Comparison of ENCODE assay signal across 8 cellular contexts in the genomic region with DNA sequence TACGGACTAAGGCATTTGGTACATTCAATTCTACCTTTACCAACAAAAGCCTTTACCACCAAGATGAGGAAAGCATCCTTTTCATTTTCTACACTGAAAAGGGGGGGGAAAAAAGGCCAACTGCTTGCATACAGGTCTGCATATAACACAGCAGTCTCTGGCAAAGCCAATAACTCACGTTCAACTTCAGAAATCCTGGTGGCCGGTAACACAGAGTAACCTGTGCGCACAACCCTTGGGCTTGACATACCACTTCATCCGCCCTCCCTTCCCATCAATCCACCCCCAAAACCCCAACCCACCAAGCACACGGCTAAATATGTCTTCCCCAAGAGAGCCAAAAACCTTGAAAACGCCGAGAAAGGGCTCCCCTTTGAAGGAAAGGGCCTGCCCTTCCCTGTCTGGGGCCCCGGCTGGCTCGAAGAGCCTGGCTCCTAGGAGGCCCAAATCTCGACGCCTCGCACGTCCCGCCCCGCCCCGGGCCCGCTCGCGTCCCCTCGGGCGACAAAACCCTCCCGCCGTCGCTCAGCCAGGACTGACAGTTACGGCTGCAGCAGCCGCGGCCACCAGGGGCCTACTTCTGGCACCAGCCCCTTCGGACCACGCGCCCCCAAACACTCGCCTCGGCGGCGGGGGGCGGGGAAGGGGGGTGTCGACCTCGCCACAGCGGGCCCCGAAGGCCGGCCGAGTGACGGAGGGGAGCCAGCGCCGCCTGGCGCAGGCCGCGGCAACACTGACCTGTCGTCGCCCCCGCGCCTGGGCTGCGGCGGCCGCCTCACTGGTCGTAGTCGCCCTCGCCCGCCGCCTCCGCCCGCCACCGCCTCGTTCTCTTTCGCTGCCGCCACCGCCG. TPM values are rescaled to one million over a fixed set of nuclear protein-coding genes. Genes with fewer than 3 reads are reported as not detected.
DNase-seq lines count a peak whose midpoint lies in the region; ATAC-seq lines count a peak whose summit lies in the region.

No MANE protein-coding gene starts in this region.

- H3K9me3 Mint-ChIP-seq in activated CD4-positive, alpha-beta memory T cell treated with anti-CD3 and anti-CD28 coated beads, Interleukin-2, amount 10 ng/mL, durations not matched to agents 7 days and 5 days = no peaks in the 10 kb centered on the region

- H3K4me1 Mint-ChIP-seq in activated CD4-positive, alpha-beta memory T cell treated with anti-CD3 and anti-CD28 coated beads, Interleukin-2, amount 10 ng/mL, durations not matched to agents 7 days and 5 days = peaks cover 35% of the 10 kb centered on the region

- DNase-seq in DMS79 treated with DMSO at 0.1 percent for 48 hours (lab: John Stamatoyannopoulos, UW) = peak; percentile 26
- no peak for DNase-seq in DMS79 (lab: John Stamatoyannopoulos, UW)
- peak; percentile 1 for DNase-seq in NCI-H128 (lab: John Stamatoyannopoulos, UW; ENCODE audit: unreplicated experiment)
- DNase-seq in activated CD4-positive, alpha-beta memory T cell treated with anti-CD3 and anti-CD28 coated beads, Interleukin-2, amount 10 ng/mL, durations not matched to agents 7 days and 5 days = peak; percentile 60
- peak; percentile 86 for DNase-seq in ecto neural progenitor cell (ENCODE audit: low spot score)
- peak; percentile 63 for DNase-seq in medulla oblongata (ENCODE audit: extremely low spot score)
- peak; percentile 44 for DNase-seq in stimulated activated CD8-positive, alpha-beta memory T cell treated with anti-CD3 and anti-CD28 coated beads, Interleukin-12 subunit alpha, Interleukin-12 subunit beta, amount 100 ng/mL, for 4 hours (ENCODE audit: low read depth)

- H3K36me3 Mint-ChIP-seq in activated CD4-positive, alpha-beta memory T cell treated with anti-CD3 and anti-CD28 coated beads, Interleukin-2, amount 10 ng/mL, durations not matched to agents 7 days and 5 days (ENCODE audit: low read depth) = peaks cover 24% of the 10 kb centered on the region

- ATAC-seq in HG02678 (IDR thresholded peaks at IDR 0.05; ENCODE audit: unreplicated experiment) = peak; percentile 46

- POLR2A ChIA-PET in activated CD4-positive, alpha-beta memory T cell treated with anti-CD3 and anti-CD28 coated beads, Interleukin-2, amount 10 ng/mL, durations not matched to agents 7 days and 5 days (lab: Charles Lee) = interaction anchor here (1.2 kb wide), 1 partner anchor 482 kb away, joined by 3 read pairs; no protein-coding TSS in a partner anchor

- peak overlapping the region; percentile 81 for H3K27ac Mint-ChIP-seq in activated CD4-positive, alpha-beta memory T cell treated with anti-CD3 and anti-CD28 coated beads, Interleukin-2, amount 10 ng/mL, durations not matched to agents 7 days and 5 days

- peak overlapping the region; percentile 89 for H3K4me3 Mint-ChIP-seq in activated CD4-positive, alpha-beta memory T cell treated with anti-CD3 and anti-CD28 coated beads, Interleukin-2, amount 10 ng/mL, durations not matched to agents 7 days and 5 days

- CTCF ChIA-PET in activated CD4-positive, alpha-beta memory T cell treated with anti-CD3 and anti-CD28 coated beads, Interleukin-2, amount 10 ng/mL, durations not matched to agents 7 days and 5 days (lab: Charles Lee) = no interaction called here

- no peaks in the 10 kb centered on the region for H3K27me3 Mint-ChIP-seq in activated CD4-positive, alpha-beta memory T cell treated with anti-CD3 and anti-CD28 coated beads, Interleukin-2, amount 10 ng/mL, durations not matched to agents 7 days and 5 days

RNA-seq across cellular contexts. Expression of a gene that starts 0.8 kb away (rescaled TPM):
- 10 to 100 TPM; 74.9 to 82.2 TPM for total RNA-seq in activated CD4-positive, alpha-beta memory T cell treated with anti-CD3 and anti-CD28 coated beads, Interleukin-2, amount 10 ng/mL, durations not matched to agents 7 days and 5 days
